ENCODE assay signal across 30 cellular contexts in the genomic region with DNA sequence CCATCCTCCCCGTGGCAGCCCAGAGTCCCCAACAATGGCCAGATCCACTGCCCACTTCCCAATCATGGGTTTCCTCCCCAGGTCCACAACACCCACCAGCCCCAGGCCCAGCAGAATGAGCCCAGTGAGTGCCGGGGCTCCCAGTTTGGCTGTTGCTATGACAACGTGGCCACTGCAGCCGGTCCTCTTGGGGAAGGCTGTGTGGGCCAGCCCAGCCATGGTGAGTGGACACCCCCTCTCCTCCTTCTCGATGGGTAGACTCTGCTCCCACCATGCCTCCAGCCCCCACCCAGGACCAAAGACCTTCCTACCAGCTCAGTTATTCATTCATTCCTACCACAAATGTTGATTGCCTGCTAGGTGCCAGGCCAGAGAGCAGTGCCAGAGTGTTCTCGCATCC.
"Had no signal": no experiment of that assay in that cellular context is flagged by ENCODE, and none has a peak within 500 bp of the region (broad histone marks: within the 10 kb centered on the region; RNA-seq: fewer than 3 reads in every experiment).

No MANE protein-coding gene starts in this region.

- ATAC-seq: effector memory CD8-positive, alpha-beta T cell; gastrocnemius medialis; left colon; naive thymus-derived CD4-positive, alpha-beta T cell; right cardiac atrium; stimulated activated naive CD8-positive, alpha-beta T cell treated with anti-CD3 and anti-CD28 coated beads, Interleukin-15, Interleukin-2, amounts not matched to agents 100 U/mL and 50 U/mL, for 24 hours had no signal

- H3K27ac ChIP-seq: ascending aorta, brain microvascular endothelial cell, gastrocnemius medialis, thoracic aorta, WERI-Rb-1 had no signal

- H3K4me1 ChIP-seq: ascending aorta, gastrocnemius medialis had no signal

- DNase-seq: activated CD4-positive, alpha-beta memory T cell treated with anti-CD3 and anti-CD28 coated beads, Interleukin-2, amount 10 ng/mL, durations not matched to agents 7 days and 5 days; activated CD4-positive, alpha-beta T cell treated with anti-CD3 and anti-CD28 coated beads for 1 hour; activated CD4-positive, alpha-beta T cell treated with anti-CD3 and anti-CD28 coated beads, Interleukin-2, amount 10 ng/mL, durations not matched to agents 7 days and 5 days; activated CD8-positive, alpha-beta memory T cell treated with anti-CD3 and anti-CD28 coated beads, Interleukin-2, amount 50 U/mL, for 48 hours; activated naive CD4-positive, alpha-beta T cell; activated naive CD8-positive, alpha-beta T cell treated with anti-CD3 and anti-CD28 coated beads, Interleukin-2, amount 10 ng/mL, durations not matched to agents 7 days and 5 days; activated T-cell treated with anti-CD3 and anti-CD28 coated beads, Interleukin-2, amount 50 U/mL, for 48 hours; brain microvascular endothelial cell; caudate nucleus; cortex of kidney; effector memory CD8-positive, alpha-beta T cell; erythroblast; gastrocnemius medialis; glutamatergic neuron; hippocampal formation; left colon; midbrain; naive thymus-derived CD4-positive, alpha-beta T cell; occipital lobe; right cardiac atrium; stimulated activated CD4-positive, alpha-beta T cell treated with anti-CD3 and anti-CD28 coated beads, Interleukin-2, amount 100 ng/mL, for 48 hours; stimulated activated naive CD8-positive, alpha-beta T cell treated with anti-CD3 and anti-CD28 coated beads, Interleukin-15, Interleukin-2, amounts not matched to agents 100 U/mL and 50 U/mL, for 24 hours; SW 1271; T-helper 9 cell; trophoblast cell; WERI-Rb-1 had no signal

- FAIRE-seq: keratinocyte, TTC549 had no signal

- H3K9me3 ChIP-seq: ascending aorta, gastrocnemius medialis, thoracic aorta had no signal

- H3K4me3 ChIP-seq: ascending aorta, gastrocnemius medialis, thoracic aorta had no signal

- H3K27me3 ChIP-seq: ascending aorta, brain microvascular endothelial cell, gastrocnemius medialis had no signal

- H3K36me3 ChIP-seq: ascending aorta, brain microvascular endothelial cell, gastrocnemius medialis, thoracic aorta, WERI-Rb-1 had no signal
